10 cellular contexts compared by ENCODE assay signal in the genomic region with DNA sequence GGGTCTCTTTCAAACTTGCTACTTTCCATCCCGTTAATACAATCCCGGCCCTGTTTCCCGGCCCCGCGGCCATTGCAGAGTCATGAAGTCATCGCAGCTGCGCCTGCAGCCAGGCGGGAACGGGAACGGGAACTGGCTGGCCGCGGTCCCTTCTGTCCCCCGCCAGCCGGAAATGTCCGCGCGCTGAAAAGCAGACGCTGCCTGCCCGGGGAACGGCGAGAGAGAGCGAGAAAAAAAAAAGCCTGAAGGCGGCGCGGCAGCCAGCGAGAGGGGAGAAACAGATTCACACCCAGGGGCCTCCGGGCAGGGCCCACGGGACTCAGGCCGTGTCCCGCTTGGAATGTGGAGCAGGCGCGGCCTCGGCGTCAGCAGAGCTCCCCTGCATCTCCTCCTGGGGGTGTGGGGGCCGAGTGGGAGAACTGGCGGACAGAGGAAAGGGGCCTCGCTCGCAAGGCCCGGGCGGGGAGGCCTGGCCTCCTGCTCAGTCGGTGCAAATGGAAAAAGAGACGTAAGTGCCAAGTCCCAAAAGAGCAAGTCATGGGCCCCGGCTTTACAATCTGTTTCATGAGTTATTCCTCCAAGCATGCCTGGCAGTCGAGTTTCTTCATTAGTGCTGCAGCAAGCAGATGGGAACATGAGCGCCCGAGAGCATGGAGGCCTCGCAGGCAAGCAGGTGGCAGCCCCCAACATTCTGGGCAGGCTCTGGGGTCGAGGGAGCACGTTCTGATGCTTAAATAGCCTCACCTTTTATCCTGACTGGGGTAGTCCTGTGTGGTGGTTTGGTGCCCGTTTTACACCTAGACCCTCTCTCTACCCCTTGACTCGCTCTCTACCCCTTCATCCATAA.
DNase-seq lines count a peak whose midpoint lies in the region; ATAC-seq, FAIRE-seq and TF ChIP-seq lines count a peak whose summit lies in the region.
"Had no signal": no experiment of that assay in that cellular context is flagged by ENCODE, and none has a peak within 500 bp of the region (broad histone marks: within the 10 kb centered on the region; RNA-seq: fewer than 3 reads in every experiment).

No MANE protein-coding gene starts in this region.

- POLR2A ChIA-PET in OCI-LY7 (lab: Charles Lee), result no interaction called here

- no peak for TF ChIP-seq CTCF in BE2C (IDR thresholded peaks at IDR 0.05; ENCODE audit: low read depth, low read length)
- peak in 1 of 2 donors; percentile 4 for TF ChIP-seq CTCF in mammary epithelial cell (conservative IDR thresholded peaks at IDR 0.05 in 1 of 2, IDR thresholded peaks at IDR 0.05 in 1 of 2; ENCODE audit: extremely low read depth in 1 of 2, insufficient read depth in 1 of 2, low read depth in 1 of 2, low read length in 2 of 2)
- peak; percentile 8 for TF ChIP-seq CTCF in retinal pigment epithelial cell (conservative IDR thresholded peaks at IDR 0.05; ENCODE audit: low read depth, low read length)
- no peak for TF ChIP-seq CTCF in OCI-LY7 (conservative IDR thresholded peaks at IDR 0.05; ENCODE audit: low read length)

- CTCF ChIA-PET in mammary epithelial cell (lab: Charles Lee; ENCODE audit: low non-redundant PET) (no interaction called here), OCI-LY7 (lab: Charles Lee; ENCODE audit: unreplicated experiment) (no interaction called here)

- H3K4me2 ChIP-seq in mammary epithelial cell (ENCODE audit: insufficient read depth, low read depth, low read length) (peak overlapping the region; percentile 79), OCI-LY7 (ENCODE audit: low read length) (no peak overlapping the region)

- H3K4me1 ChIP-seq in BE2C (peaks cover 6% of the 10 kb centered on the region), mammary epithelial cell (ENCODE audit: insufficient read depth, low read length) (peaks cover 11% of the 10 kb centered on the region), OCI-LY7 (ENCODE audit: insufficient read depth, low read length, poor library complexity, severe bottlenecking) (no peaks in the 10 kb centered on the region)

- H4K20me1 ChIP-seq in mammary epithelial cell (ENCODE audit: insufficient read depth, low read length) (no peaks in the 10 kb centered on the region), OCI-LY7 (ENCODE audit: insufficient read depth, low read length) (no peaks in the 10 kb centered on the region)

- H3K27me3 ChIP-seq in BE2C (no peaks in the 10 kb centered on the region), MG63 (no peaks in the 10 kb centered on the region), mammary epithelial cell (ENCODE audit: insufficient read depth, low read length) (no peaks in the 10 kb centered on the region)

- ATAC-seq in GM21786 (IDR thresholded peaks at IDR 0.05; ENCODE audit: unreplicated experiment), result no peak
- ATAC-seq: HCT116 had no signal

- DNase-seq in BE2C, result peak; percentile 76
- DNase-seq in MG63, result peak; percentile 76
- peak; percentile 51 for DNase-seq in mammary epithelial cell
- DNase-seq in retinal pigment epithelial cell (ENCODE audit: low read depth), result peak; percentile 15
- DNase-seq in OCI-LY7 (ENCODE audit: low spot score), result no peak
- DNase-seq in H54 (ENCODE audit: insufficient read length, low spot score), result no peak

- no peaks in the 10 kb centered on the region for H3K79me2 ChIP-seq in mammary epithelial cell (ENCODE audit: insufficient read depth, low read length)
- no peaks in the 10 kb centered on the region for H3K79me2 ChIP-seq in OCI-LY7 (ENCODE audit: insufficient read depth, low read depth, low read length)

- H3K27ac ChIP-seq in mammary epithelial cell (ENCODE audit: insufficient read depth, low read depth, low read length) (peak overlapping the region; percentile 22), OCI-LY7 (ENCODE audit: low read depth, low read length, poor library complexity, severe bottlenecking) (no peak overlapping the region)

- H2AFZ ChIP-seq in mammary epithelial cell (ENCODE audit: low read depth, low read length) (peak overlapping the region; percentile 98), OCI-LY7 (ENCODE audit: low read length) (no peak overlapping the region)

- 34% methylated on average over 27 of the region's 51 CpGs for WGBS in mammary epithelial cell (ENCODE audit: low coverage, missing lambda C conversion rate)

- no peak for TF ChIP-seq POLR2A in H54 (IDR thresholded peaks at IDR 0.05; ENCODE audit: low read depth, low read length)

- H3K9me3 ChIP-seq in BE2C (no peaks in the 10 kb centered on the region), MG63 (no peaks in the 10 kb centered on the region), mammary epithelial cell (replicated peaks; ENCODE audit: insufficient read depth, low read length) (no peaks in the 10 kb centered on the region), iPS-18c (ENCODE audit: control insufficient read depth, insufficient read depth, low read length) (peaks cover 9% of the 10 kb centered on the region), OCI-LY7 (ENCODE audit: low read length) (no peaks in the 10 kb centered on the region)

- H3K9me2 ChIP-seq in OCI-LY7 (ENCODE audit: insufficient read depth, low read length), result no peaks in the 10 kb centered on the region

- peak overlapping the region; percentile 38 for H3K9ac ChIP-seq in mammary epithelial cell (ENCODE audit: insufficient read depth, low read length)

- FAIRE-seq in H54 (lab: Jason Lieb, UNC), result no peak
- FAIRE-seq: islet of Langerhans had no signal

- no peaks in the 10 kb centered on the region for H3K36me3 ChIP-seq in BE2C
- no peaks in the 10 kb centered on the region for H3K36me3 ChIP-seq in MG63
- H3K36me3 ChIP-seq in mammary epithelial cell (ENCODE audit: insufficient read depth, low read length), result no peaks in the 10 kb centered on the region
- H3K36me3 ChIP-seq in OCI-LY7 (ENCODE audit: insufficient read depth, low read length), result no peaks in the 10 kb centered on the region

- in situ Hi-C loops in mammary epithelial cell (cut with MboI; ENCODE audit: low sequenced_read_pairs in 2 of 2), result no loop called here

- dilution Hi-C loops in mammary epithelial cell (cut with HindIII; ENCODE audit: low sequenced_read_pairs), result no loop called here

- BruUV-seq in mammary epithelial cell (replicated peaks; lab: Mats Ljungman, UMichigan) (no TSS peak), OCI-LY7 (replicated peaks; lab: Mats Ljungman, UMichigan) (no TSS peak)

- H3K4me3 ChIP-seq in BE2C (ENCODE audit: low read depth, low read length) (peak overlapping the region; percentile 13), MG63 (peak overlapping the region; percentile 15), mammary epithelial cell (replicated peaks in 1 of 3; ENCODE audit: insufficient read depth in 1 of 3, low read depth in 2 of 3, low read length in 3 of 3) (peak overlapping the region; percentile 17 to 39 (median 38)), iPS-18c (ENCODE audit: insufficient read depth, low read depth, low read length) (peak overlapping the region; percentile 24; the same call in 1 of the 2 replicates), retinal pigment epithelial cell (ENCODE audit: low read length) (peak overlapping the region; percentile 34), OCI-LY7 (ENCODE audit: low read depth, low read length, poor library complexity, severe bottlenecking) (no peak overlapping the region)

- intact Hi-C loops in mammary epithelial cell (cut with micrococcal nuclease) (no loop called here), OCI-LY7 (cut with micrococcal nuclease; ENCODE audit: unreplicated experiment) (no loop called here)

Comparison
In these comparisons a context has a peak if more than half of its experiments do, and no peak if none do; other contexts are left out.
1. DNase-seq: peak in BE2C (single experiment), MG63 (single experiment), mammary epithelial cell (single experiment) and retinal pigment epithelial cell (single experiment); none in OCI-LY7 (single experiment) and H54 (single experiment).